Comparison of ENCODE assay signal across 1 cellular context in genomic region chr12:74963867-74964331, GRCh38.
TF ChIP-seq lines count a peak whose summit lies in the region.

No MANE protein-coding gene starts in this region.

TF ChIP-seq in HepG2, 621 proteins besides CTCF, POLR2A, EP300 and RAD21 (continued from another document):
- TF ChIP-seq MAFK (conservative IDR thresholded peaks at IDR 0.05 in 1 of 2, IDR thresholded peaks at IDR 0.05 in 1 of 2; ENCODE audit: low read length in 2 of 2) (no peak), CREB1 (IDR thresholded peaks at IDR 0.05) (no peak), CREB1 (CRISPR knock-in tag; IDR thresholded peaks at IDR 0.05) (peak; percentile 86), KAT7 (CRISPR knock-in tag; IDR thresholded peaks at IDR 0.05; ENCODE audit: borderline replicate concordance) (no peak), ARNTL (CRISPR knock-in tag; IDR thresholded peaks at IDR 0.05) (no peak), NCOA2 (CRISPR knock-in tag; IDR thresholded peaks at IDR 0.05) (0 out of 2 replicates have a peak, but pooled peaks have one; percentile 20), CEBPG (CRISPR knock-in tag; IDR thresholded peaks at IDR 0.05) (peak; percentile 47; the same call in 1 of the 2 replicates), NR2F1 (CRISPR knock-in tag; IDR thresholded peaks at IDR 0.05) (no peak), HDAC2 (CRISPR knock-in tag; IDR thresholded peaks at IDR 0.05) (no peak), CEBPB (IDR thresholded peaks at IDR 0.05; ENCODE audit: borderline replicate concordance, low read depth, low read length) (peak; percentile 68; the same call in 1 of the 2 replicates), RELA (CRISPR knock-in tag; IDR thresholded peaks at IDR 0.05) (no peak)
- TF ChIP-seq, protein P1, sequence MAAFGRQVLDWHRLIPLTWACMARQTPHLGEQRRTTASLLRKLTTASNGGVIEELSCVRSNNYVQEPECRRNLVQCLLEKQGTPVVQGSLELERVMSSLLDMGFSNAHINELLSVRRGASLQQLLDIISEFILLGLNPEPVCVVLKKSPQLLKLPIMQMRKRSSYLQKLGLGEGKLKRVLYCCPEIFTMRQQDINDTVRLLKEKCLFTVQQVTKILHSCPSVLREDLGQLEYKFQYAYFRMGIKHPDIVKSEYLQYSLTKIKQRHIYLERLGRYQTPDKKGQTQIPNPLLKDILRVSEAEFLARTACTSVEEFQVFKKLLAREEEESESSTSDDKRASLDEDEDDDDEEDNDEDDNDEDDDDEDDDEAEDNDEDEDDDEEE (CRISPR knock-in tag; IDR thresholded peaks at IDR 0.05) = no peak
